In genomic region chr3:50587373-50587772, GRCh38 we compare ENCODE assay signal across 12 cellular contexts. TPM values are rescaled to one million over a fixed set of nuclear protein-coding genes. Genes with fewer than 3 reads are reported as not detected.
DNase-seq lines count a peak whose midpoint lies in the region; ATAC-seq and TF ChIP-seq lines count a peak whose summit lies in the region.
"Had no signal": no experiment of that assay in that cellular context is flagged by ENCODE, and none has a peak within 500 bp of the region (broad histone marks: within the 10 kb centered on the region; RNA-seq: fewer than 3 reads in every experiment).

No MANE protein-coding gene starts in this region.

- DNase-seq in stimulated activated naive CD8-positive, alpha-beta T cell treated with anti-CD3 and anti-CD28 coated beads, Interleukin-15, Interleukin-2, amounts not matched to agents 100 U/mL and 50 U/mL, for 24 hours = no peak
- no peak for DNase-seq in left ventricle myocardium superior
- DNase-seq in thyroid gland = peak in 1 of 2 donors; percentile 37
- no peak for DNase-seq in amygdala (lab: John Stamatoyannopoulos, UW)
- DNase-seq in cerebellar cortex (ENCODE audit: low spot score) = no peak
- DNase-seq: EL, posterior cingulate gyrus had no signal

- intact Hi-C loops in left ventricle myocardium superior (cut with micrococcal nuclease) = no loop called here
- intact Hi-C loops in thyroid gland (cut with DNase I) = no loop called here

- peaks cover 28% of the 10 kb centered on the region for H3K36me3 Mint-ChIP-seq in stimulated activated naive CD8-positive, alpha-beta T cell treated with anti-CD3 and anti-CD28 coated beads, Interleukin-15, Interleukin-2, amounts not matched to agents 100 ng/mL and 50 ng/mL, for 24 hours (ENCODE audit: low read depth)
- H3K36me3 Mint-ChIP-seq in activated T-helper 17 cell treated with anti-CD3 and anti-CD28 coated beads, Interleukin-2, amount 50 U/mL, for 72 hours (ENCODE audit: low read depth) = peaks cover 63% of the 10 kb centered on the region

- no peak overlapping the region for H3K4me3 ChIP-seq in thyroid gland (replicated peaks in 1 of 3)
- H3K4me3 ChIP-seq: BLaER1, cardiac muscle cell had no signal

- 91 to 97% methylated on average over 6 of the region's 6 CpGs for WGBS in thyroid gland, 2 donors

- peak overlapping the region; percentile 22 to 98 (median 96) for H3K27ac ChIP-seq in thyroid gland
- H3K27ac ChIP-seq: BLaER1, cardiac muscle cell had no signal

- H3K36me3 ChIP-seq in thyroid gland = no peaks in the 10 kb centered on the region

- no peaks in the 10 kb centered on the region for H3K27me3 Mint-ChIP-seq in stimulated activated naive CD8-positive, alpha-beta T cell treated with anti-CD3 and anti-CD28 coated beads, Interleukin-15, Interleukin-2, amounts not matched to agents 100 ng/mL and 50 ng/mL, for 24 hours
- H3K27me3 Mint-ChIP-seq in activated T-helper 17 cell treated with anti-CD3 and anti-CD28 coated beads, Interleukin-2, amount 50 U/mL, for 72 hours = no peaks in the 10 kb centered on the region

- H3K27me3 ChIP-seq in thyroid gland = no peaks in the 10 kb centered on the region
- H3K27me3 ChIP-seq: BLaER1, cardiac muscle cell had no signal

- no peak for TF ChIP-seq POLR2A in thyroid gland (IDR thresholded peaks at IDR 0.05)

- no peaks in the 10 kb centered on the region for H3K9me3 ChIP-seq in thyroid gland
- H3K9me3 ChIP-seq: BLaER1 had no signal

- H3K4me1 Mint-ChIP-seq in stimulated activated naive CD8-positive, alpha-beta T cell treated with anti-CD3 and anti-CD28 coated beads, Interleukin-15, Interleukin-2, amounts not matched to agents 100 ng/mL and 50 ng/mL, for 24 hours (ENCODE audit: low read depth) = peaks cover 96% of the 10 kb centered on the region
- peaks cover 43% of the 10 kb centered on the region for H3K4me1 Mint-ChIP-seq in activated T-helper 17 cell treated with anti-CD3 and anti-CD28 coated beads, Interleukin-2, amount 50 U/mL, for 72 hours

- peak overlapping the region; percentile 8 for H3K4me3 Mint-ChIP-seq in stimulated activated naive CD8-positive, alpha-beta T cell treated with anti-CD3 and anti-CD28 coated beads, Interleukin-15, Interleukin-2, amounts not matched to agents 100 ng/mL and 50 ng/mL, for 24 hours
- H3K4me3 Mint-ChIP-seq in activated T-helper 17 cell treated with anti-CD3 and anti-CD28 coated beads, Interleukin-2, amount 50 U/mL, for 72 hours = peak overlapping the region; percentile 84

- ATAC-seq in stimulated activated naive CD8-positive, alpha-beta T cell treated with anti-CD3 and anti-CD28 coated beads, Interleukin-15, Interleukin-2, amounts not matched to agents 100 U/mL and 50 U/mL, for 24 hours = no peak
- no peak for ATAC-seq in activated T-helper 17 cell treated with anti-CD3 and anti-CD28 coated beads, Interleukin-2, amount 50 U/mL, for 72 hours (replicated peaks)
- peak; percentile 52 for ATAC-seq in left ventricle myocardium superior
- no peak for ATAC-seq in HG02798 (IDR thresholded peaks at IDR 0.05; ENCODE audit: poor library complexity, unreplicated experiment)

- H3K9me3 Mint-ChIP-seq in stimulated activated naive CD8-positive, alpha-beta T cell treated with anti-CD3 and anti-CD28 coated beads, Interleukin-15, Interleukin-2, amounts not matched to agents 100 ng/mL and 50 ng/mL, for 24 hours = no peaks in the 10 kb centered on the region
- H3K9me3 Mint-ChIP-seq in activated T-helper 17 cell treated with anti-CD3 and anti-CD28 coated beads, Interleukin-2, amount 50 U/mL, for 72 hours = no peaks in the 10 kb centered on the region

- H3K27ac Mint-ChIP-seq in stimulated activated naive CD8-positive, alpha-beta T cell treated with anti-CD3 and anti-CD28 coated beads, Interleukin-15, Interleukin-2, amounts not matched to agents 100 ng/mL and 50 ng/mL, for 24 hours = peak overlapping the region; percentile 93
- H3K27ac Mint-ChIP-seq in activated T-helper 17 cell treated with anti-CD3 and anti-CD28 coated beads, Interleukin-2, amount 50 U/mL, for 72 hours = peak overlapping the region; percentile 97

- H3K4me1 ChIP-seq in thyroid gland = peaks cover 49 to 80% of the 10 kb centered on the region in 2 donors

- no peak for TF ChIP-seq CTCF in thyroid gland (IDR thresholded peaks at IDR 0.05)

RNA-seq across cellular contexts. Expression of gene HEMK1, which starts 18.1 kb away (rescaled TPM):
- total RNA-seq in activated T-helper 17 cell treated with anti-CD3 and anti-CD28 coated beads, Interleukin-2, amount 50 U/mL, for 72 hours = 10 to 100 TPM; 47.5 to 99.2 TPM
- total RNA-seq in left ventricle myocardium superior (15.3 TPM), thyroid gland (10 to 100 TPM; 13.9 to 20.8 (median 17.6) TPM)

RNA-seq across cellular contexts. Expression of gene C3orf18, which starts 19.8 kb away (rescaled TPM):
- total RNA-seq in activated T-helper 17 cell treated with anti-CD3 and anti-CD28 coated beads, Interleukin-2, amount 50 U/mL, for 72 hours = 10 to 100 TPM; 17.3 to 50.8 TPM
- total RNA-seq in left ventricle myocardium superior = 51.0 TPM
- 10 to 100 TPM; 19.6 to 22.0 (median 20.3) TPM for total RNA-seq in thyroid gland

RNA-seq across cellular contexts. Expression of gene CISH, which starts 24.2 kb away (rescaled TPM):
- 100 to 1,000 TPM; 204 to 327 TPM for total RNA-seq in activated T-helper 17 cell treated with anti-CD3 and anti-CD28 coated beads, Interleukin-2, amount 50 U/mL, for 72 hours
- 10.2 TPM for total RNA-seq in left ventricle myocardium superior
- 10 to 100 TPM; 31.0 to 78.1 (median 48.0) TPM for total RNA-seq in thyroid gland

RNA-seq across cellular contexts. Expression of gene MAPKAPK3, which starts 29.6 kb away (rescaled TPM):
- 100 to 1,000 TPM in 1 of 2 donors, 10 to 100 TPM in 1; 99.8 to 131 TPM for total RNA-seq in activated T-helper 17 cell treated with anti-CD3 and anti-CD28 coated beads, Interleukin-2, amount 50 U/mL, for 72 hours
- total RNA-seq in left ventricle myocardium superior = 473 TPM
- 100 to 1,000 TPM in 1 of 4 donors, 10 to 100 TPM in 3; 66.1 to 147 (median 97.5) TPM for total RNA-seq in thyroid gland
